In the genomic region with DNA sequence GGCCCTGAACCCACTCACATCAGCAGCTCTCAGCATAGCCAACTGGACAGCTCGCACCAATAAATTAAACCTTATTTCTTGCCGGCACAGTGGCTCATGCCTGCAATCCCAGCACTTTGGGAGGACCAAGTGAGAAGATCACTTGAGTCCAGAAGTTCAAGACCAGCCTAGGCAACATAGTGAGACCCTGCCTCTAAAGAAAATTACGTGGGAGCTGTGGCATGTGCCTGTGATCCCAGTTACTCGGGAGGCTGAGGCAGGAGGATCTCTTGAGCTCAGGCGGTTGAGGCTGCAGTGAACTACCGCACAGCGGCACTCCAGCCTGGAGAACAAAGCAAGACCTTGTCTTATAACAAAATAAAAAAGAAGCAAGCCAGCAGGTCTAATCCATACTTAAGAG, we compare ENCODE assay signal across 18 cellular contexts.
DNase-seq lines count a peak whose midpoint lies in the region; ATAC-seq and TF ChIP-seq lines count a peak whose summit lies in the region.
"Had no signal": no experiment of that assay in that cellular context is flagged by ENCODE, and none has a peak within 500 bp of the region (broad histone marks: within the 10 kb centered on the region; RNA-seq: fewer than 3 reads in every experiment).

No MANE protein-coding gene starts in this region.

- no peaks in the 10 kb centered on the region for H3K9me3 Mint-ChIP-seq in type B pancreatic cell
- H3K9me3 Mint-ChIP-seq: CD4-positive, alpha-beta T cell; CD8-positive, alpha-beta T cell had no signal

- H3K4me3 ChIP-seq in right atrium auricular region = no peak overlapping the region
- H3K4me3 ChIP-seq: A549; BLaER1 treated with 17β-estradiol and CSF1 and Interleukin-3, amounts not matched to agents 10 nM and 100 nM had no signal

- H3K4me3 Mint-ChIP-seq in type B pancreatic cell = no peak overlapping the region
- H3K4me3 Mint-ChIP-seq: B cell; CD4-positive, alpha-beta T cell; CD8-positive, alpha-beta T cell had no signal

- peak; percentile 24 for DNase-seq in activated CD8-positive, alpha-beta memory T cell treated with anti-CD3 and anti-CD28 coated beads for 24 hours
- DNase-seq in activated CD8-positive, alpha-beta memory T cell treated with anti-CD3 and anti-CD28 coated beads, Interleukin-2, amount 50 U/mL, for 4 hours = no peak
- DNase-seq in right atrium auricular region (ENCODE audit: low spot score) (peak; percentile 18), cardiac septum (ENCODE audit: low spot score) (no peak), type B pancreatic cell (ENCODE audit: extremely low spot score, unreplicated experiment) (peak; percentile 10)
- DNase-seq: AML-193; Caco-2; Calu3; CD4-positive, alpha-beta T cell; CD8-positive, alpha-beta T cell; DMS79 treated with DMSO at 0.1 percent for 48 hours; GF-D8 had no signal

- intact Hi-C loops in cardiac septum (cut with DNase I) = no loop called here

- H3K27ac Mint-ChIP-seq in type B pancreatic cell = no peak overlapping the region
- H3K27ac Mint-ChIP-seq: B cell; CD4-positive, alpha-beta T cell; CD8-positive, alpha-beta T cell had no signal

- H3K36me3 ChIP-seq in right atrium auricular region = no peaks in the 10 kb centered on the region
- H3K36me3 ChIP-seq: BLaER1 treated with 17β-estradiol and CSF1 and Interleukin-3, amounts not matched to agents 10 nM and 100 nM had no signal

- no peaks in the 10 kb centered on the region for H3K4me1 ChIP-seq in right atrium auricular region
- H3K4me1 ChIP-seq: A549; BLaER1 treated with 17β-estradiol and CSF1 and Interleukin-3, amounts not matched to agents 10 nM and 100 nM; Caco-2 had no signal

- no peaks in the 10 kb centered on the region for H3K27me3 Mint-ChIP-seq in type B pancreatic cell
- H3K27me3 Mint-ChIP-seq: B cell; CD4-positive, alpha-beta T cell had no signal

- ATAC-seq in HG03565 (IDR thresholded peaks at IDR 0.05; ENCODE audit: unreplicated experiment) = no peak
- ATAC-seq: A549; CD8-positive, alpha-beta T cell had no signal

- H3K27ac ChIP-seq in right atrium auricular region = no peak overlapping the region
- H3K27ac ChIP-seq: 22Rv1; A549; BLaER1 treated with 17β-estradiol and CSF1 and Interleukin-3, amounts not matched to agents 10 nM and 100 nM; C4-2B had no signal

- TF ChIP-seq CTCF in right atrium auricular region (IDR thresholded peaks at IDR 0.05) (no peak), type B pancreatic cell (conservative IDR thresholded peaks at IDR 0.05) (no peak)

- H3K4me1 Mint-ChIP-seq in type B pancreatic cell (ENCODE audit: unreplicated experiment) = no peaks in the 10 kb centered on the region
- H3K4me1 Mint-ChIP-seq: B cell had no signal

- H3K9me3 ChIP-seq in right atrium auricular region = no peaks in the 10 kb centered on the region
- H3K9me3 ChIP-seq: Caco-2 had no signal

- H3K36me3 Mint-ChIP-seq in type B pancreatic cell = no peaks in the 10 kb centered on the region
- H3K36me3 Mint-ChIP-seq: CD8-positive, alpha-beta T cell had no signal

- H3K27me3 ChIP-seq in right atrium auricular region = no peaks in the 10 kb centered on the region
- H3K27me3 ChIP-seq: BLaER1 treated with 17β-estradiol and CSF1 and Interleukin-3, amounts not matched to agents 10 nM and 100 nM had no signal

Comparison
In these comparisons a context has a peak if more than half of its experiments do, and no peak if none do; other contexts are left out.
1. DNase-seq: peak in activated CD8-positive, alpha-beta memory T cell treated with anti-CD3 and anti-CD28 coated beads for 24 hours (single experiment), right atrium auricular region (single experiment) and type B pancreatic cell (single experiment); none in activated CD8-positive, alpha-beta memory T cell treated with anti-CD3 and anti-CD28 coated beads, Interleukin-2, amount 50 U/mL, for 4 hours (single experiment) and cardiac septum (single experiment).